26 cellular contexts compared by ENCODE assay signal in the genomic region with DNA sequence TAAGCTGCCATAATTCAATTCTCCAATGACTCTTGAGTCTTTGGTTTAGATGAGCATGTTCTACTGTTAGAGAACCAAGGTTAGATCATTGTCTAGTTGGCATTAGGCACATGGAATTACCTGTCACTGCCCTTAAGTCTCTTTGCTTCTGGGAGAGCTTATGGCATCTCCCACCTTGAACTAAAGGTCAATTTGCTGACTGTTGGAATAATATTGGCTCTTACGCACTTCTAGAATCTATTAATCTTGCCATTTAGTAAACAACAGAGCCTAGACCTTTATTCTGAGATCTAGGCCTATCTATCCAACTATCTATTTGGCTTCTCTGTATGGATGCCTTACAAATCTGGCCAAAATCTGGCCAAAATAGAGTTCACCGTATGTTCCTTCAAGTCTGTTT.
"Had no signal": no experiment of that assay in that cellular context is flagged by ENCODE, and none has a peak within 500 bp of the region (broad histone marks: within the 10 kb centered on the region; RNA-seq: fewer than 3 reads in every experiment).

No MANE protein-coding gene starts in this region.

- H3K36me3 ChIP-seq: stomach, thoracic aorta, thyroid gland, tibial artery, tibial nerve, transverse colon, upper lobe of left lung, upper lobe of right lung, uterus, vagina had no signal

- H3K9me3 ChIP-seq: testis, thoracic aorta, thyroid gland, tibial artery, upper lobe of right lung, uterus, vagina had no signal

- FAIRE-seq: urothelium cell line had no signal

- DNase-seq: stimulated activated CD4-positive, alpha-beta T cell treated with anti-CD3 and anti-CD28 coated beads, Interleukin-2, amount 100 ng/mL, for 48 hours; stimulated activated CD4-positive, alpha-beta T cell treated with anti-CD3 and anti-CD28 coated beads, Interleukin-4, amount 100 ng/mL, for 1 hour; stimulated activated CD4-positive, alpha-beta T cell treated with anti-CD3 and anti-CD28 coated beads, Interleukin-4, amount 100 ng/mL, for 24 hours; stimulated activated CD4-positive, alpha-beta T cell treated with anti-CD3 and anti-CD28 coated beads, Interleukin-4, amount 100 ng/mL, for 4 hours; stimulated activated CD8-positive, alpha-beta memory T cell treated with anti-CD3 and anti-CD28 coated beads, Interleukin-4, amount 100 ng/mL, for 48 hours; stimulated activated naive B cell treated with anti-CD40 and anti-IgM and Interleukin-4, amounts not matched to agents 10 μg/mL and 1 μg/mL and 100 μg/mL, for 72 hours; stimulated activated naive CD4-positive, alpha-beta T cell; stimulated activated naive CD4-positive, alpha-beta T cell treated with Interleukin-2 at 50 U/mL for 16 hours; stimulated activated naive CD8-positive, alpha-beta T cell treated with anti-CD3 and anti-CD28 coated beads, Interleukin-15, amount 100 ng/mL, for 72 hours; stimulated activated naive CD8-positive, alpha-beta T cell treated with anti-CD3 and anti-CD28 coated beads, Interleukin-15, Interleukin-2, amounts not matched to agents 100 U/mL and 50 U/mL, for 24 hours; stomach; substantia nigra; testis; thyroid gland; tibial artery; transverse colon; trophoblast cell; upper lobe of left lung; upper lobe of right lung; uterus had no signal

- H3K27ac ChIP-seq: stomach, testis, thoracic aorta, thyroid gland, tibial artery, tibial nerve, transverse colon, upper lobe of left lung, upper lobe of right lung, uterus, vagina had no signal

- ATAC-seq: stimulated activated effector memory CD8-positive, alpha-beta T cell treated with anti-CD3 and anti-CD28 coated beads, Interleukin-12 subunit alpha, Interleukin-12 subunit beta, amount 100 ng/mL, for 72 hours; stimulated activated memory B cell treated with anti-CD40 and anti-IgM and Interleukin-4, amounts not matched to agents 10 μg/mL and 1 μg/mL and 100 μg/mL, for 72 hours; stimulated activated naive B cell treated with anti-CD40 and anti-IgM and Interleukin-4, amounts not matched to agents 10 μg/mL and 1 μg/mL and 100 μg/mL, for 72 hours; stimulated activated naive CD8-positive, alpha-beta T cell treated with anti-CD3 and anti-CD28 coated beads, Interleukin-15, amount 100 ng/mL, for 72 hours; stimulated activated naive CD8-positive, alpha-beta T cell treated with anti-CD3 and anti-CD28 coated beads, Interleukin-15, Interleukin-2, amounts not matched to agents 100 U/mL and 50 U/mL, for 24 hours; upper lobe of right lung had no signal

- H3K4me1 ChIP-seq: stomach, testis, thyroid gland, tibial artery, tibial nerve, transverse colon, upper lobe of left lung, upper lobe of right lung, uterus, vagina had no signal

- H3K27me3 ChIP-seq: stomach, testis, thyroid gland, tibial artery, tibial nerve, transverse colon, upper lobe of left lung, upper lobe of right lung, uterus, vagina had no signal

- H3K4me3 ChIP-seq: stomach, testis, thoracic aorta, thyroid gland, tibial artery, tibial nerve, transverse colon, upper lobe of left lung, upper lobe of right lung, uterus, vagina had no signal
